In the genomic region with DNA sequence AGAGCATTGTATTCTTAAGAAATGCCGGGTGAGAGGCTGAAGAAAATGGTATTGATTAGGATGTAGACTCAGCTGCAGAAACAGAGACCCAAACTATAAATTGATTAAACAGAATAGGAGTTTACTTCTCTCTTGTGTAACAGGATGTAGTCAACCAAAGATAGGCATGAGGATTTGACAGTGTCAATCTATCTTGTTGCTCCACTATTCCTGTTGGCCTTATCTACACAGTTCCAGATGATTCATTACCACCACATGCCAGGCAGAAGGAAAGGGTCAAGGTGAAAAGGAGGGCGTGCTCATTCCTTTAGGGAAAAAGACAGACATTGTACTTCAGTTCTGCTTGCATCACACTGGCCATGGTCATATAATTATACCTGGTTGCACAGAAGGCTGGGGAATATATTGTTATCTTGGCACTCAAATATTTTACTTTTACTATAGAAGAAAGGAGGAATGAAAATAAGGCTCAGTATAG, we compare ENCODE assay signal across 1 cellular context.
A peak's percentile ranks its signal among the peaks of the same experiment; 100 is the strongest.
TF ChIP-seq lines count a peak whose summit lies in the region.

No MANE protein-coding gene starts in this region.

TF ChIP-seq in K562, 482 proteins besides CTCF, POLR2A, EP300 and RAD21 (continued from another document and continues in another):
- TF ChIP-seq POLR2G (IDR thresholded peaks at IDR 0.05; ENCODE audit: low read depth, low read length) (no peak), HEY1 (CRISPR knock-in tag; IDR thresholded peaks at IDR 0.05; ENCODE audit: borderline replicate concordance) (no peak), MAZ (CRISPR knock-in tag; conservative IDR thresholded peaks at IDR 0.05 in 1 of 2, IDR thresholded peaks at IDR 0.05 in 1 of 2) (peak; percentile 55 to 71; a peak in 3 of 4 replicates), GTF2F1 (IDR thresholded peaks at IDR 0.05; ENCODE audit: low read depth, low read length) (no peak), CBFA2T2 (conservative IDR thresholded peaks at IDR 0.05) (peak; percentile 98), ZNF175 (CRISPR knock-in tag; IDR thresholded peaks at IDR 0.05; ENCODE audit: low read depth) (peak; percentile 93), BRD9 (IDR thresholded peaks at IDR 0.05; ENCODE audit: low read depth, partially characterized antibody) (peak; percentile 96), ESRRB (CRISPR knock-in tag; IDR thresholded peaks at IDR 0.05; ENCODE audit: borderline replicate concordance) (no peak), MYC (IDR thresholded peaks at IDR 0.05; ENCODE audit: low read depth, low read length) (peak; percentile 90), MYC (CRISPR knock-in tag; IDR thresholded peaks at IDR 0.05; ENCODE audit: borderline replicate concordance, low read depth) (no peak), KLF10 (CRISPR knock-in tag; IDR thresholded peaks at IDR 0.05) (no peak), L3MBTL2 (IDR thresholded peaks at IDR 0.05) (peak; percentile 83), BACH1 (tag; IDR thresholded peaks at IDR 0.05) (no peak), SMARCC2 (IDR thresholded peaks at IDR 0.05; ENCODE audit: low read depth) (peak; percentile 99), PYGO2 (tag; IDR thresholded peaks at IDR 0.05) (peak; percentile 94), ZKSCAN8 (CRISPR knock-in tag; IDR thresholded peaks at IDR 0.05) (peak; percentile 79; the same call in 1 of the 2 replicates), ZFPM2 (CRISPR knock-in tag; IDR thresholded peaks at IDR 0.05) (no peak), POLR3A (IDR thresholded peaks at IDR 0.05; ENCODE audit: borderline replicate concordance, extremely low read depth, insufficient read depth, insufficient read length) (no peak), FOXP1 (CRISPR knock-in tag; IDR thresholded peaks at IDR 0.05) (no peak), ZNF785 (CRISPR knock-in tag; IDR thresholded peaks at IDR 0.05) (no peak), ZNF518B (CRISPR knock-in tag; IDR thresholded peaks at IDR 0.05) (no peak), MCM7 (IDR thresholded peaks at IDR 0.05) (no peak), ZNF589 (CRISPR knock-in tag; IDR thresholded peaks at IDR 0.05; ENCODE audit: low read depth) (peak; percentile 88), RBM14 (IDR thresholded peaks at IDR 0.05; ENCODE audit: borderline replicate concordance, insufficient read depth, low read depth, low read length) (no peak), ZNF146 (CRISPR knock-in tag; IDR thresholded peaks at IDR 0.05; ENCODE audit: unreplicated experiment) (no peak), ZNF830 (CRISPR knock-in tag; IDR thresholded peaks at IDR 0.05) (no peak), TFAM (CRISPR knock-in tag; conservative IDR thresholded peaks at IDR 0.05) (no peak), ZBTB17 (CRISPR knock-in tag; IDR thresholded peaks at IDR 0.05) (peak; percentile 82), CREB5 (CRISPR knock-in tag; IDR thresholded peaks at IDR 0.05) (no peak), SRSF7 (optimal IDR thresholded peaks at IDR 0.05; ENCODE audit: low read depth, low read length) (no peak), TOE1 (IDR thresholded peaks at IDR 0.05; ENCODE audit: borderline replicate concordance) (peak; percentile 85), TOE1 (CRISPR knock-in tag; IDR thresholded peaks at IDR 0.05; ENCODE audit: borderline replicate concordance, low read depth) (no peak), BRD4 (IDR thresholded peaks at IDR 0.05) (no peak; the same call in none of the 2 replicates), MAX (CRISPR knock-in tag; IDR thresholded peaks at IDR 0.05) (no peak), LEF1 (IDR thresholded peaks at IDR 0.05) (peak; percentile 99), SAFB (IDR thresholded peaks at IDR 0.05; ENCODE audit: borderline replicate concordance, low read depth, low read length) (no peak), GATAD2A (IDR thresholded peaks at IDR 0.05) (peak; percentile 99), ZNF696 (CRISPR knock-in tag; conservative IDR thresholded peaks at IDR 0.05) (0 out of 2 replicates have a peak, but pooled peaks have one; percentile 35), ZKSCAN3 (CRISPR knock-in tag; IDR thresholded peaks at IDR 0.05) (no peak), ZNF79 (CRISPR knock-in tag; IDR thresholded peaks at IDR 0.05; ENCODE audit: low read depth) (no peak), RBBP5 (IDR thresholded peaks at IDR 0.05; ENCODE audit: borderline replicate concordance, insufficient read depth, low read length, poor library complexity, severe bottlenecking) (no peak), PREB (CRISPR knock-in tag; IDR thresholded peaks at IDR 0.05) (no peak), TBL1XR1 (IDR thresholded peaks at IDR 0.05; ENCODE audit: low read length in 2 of 2) (peak in 1 of 2 experiments; percentile 98; a peak in 2 of 4 replicates), TSC22D4 (tag; IDR thresholded peaks at IDR 0.05) (no peak), ZNF263 (CRISPR knock-in tag; IDR thresholded peaks at IDR 0.05; ENCODE audit: borderline replicate concordance) (no peak), ZNF445 (CRISPR knock-in tag; IDR thresholded peaks at IDR 0.05; ENCODE audit: low read depth) (no peak), PHB (CRISPR knock-in tag; IDR thresholded peaks at IDR 0.05) (no peak), RNF219 (CRISPR knock-in tag; IDR thresholded peaks at IDR 0.05) (no peak), STAT5B (CRISPR knock-in tag; IDR thresholded peaks at IDR 0.05) (no peak), DDX20 (tag; IDR thresholded peaks at IDR 0.05; ENCODE audit: low read depth) (no peak), PBX2 (CRISPR knock-in tag; IDR thresholded peaks at IDR 0.05; ENCODE audit: low read depth) (peak; percentile 94), PBX2 (tag; conservative IDR thresholded peaks at IDR 0.05; ENCODE audit: low read depth) (peak; percentile 100), ZNF668 (CRISPR knock-in tag; IDR thresholded peaks at IDR 0.05) (no peak), GATA2 (CRISPR knock-in tag; IDR thresholded peaks at IDR 0.05) (peak; percentile 95), HLTF (IDR thresholded peaks at IDR 0.05) (peak; percentile 91), ATF7 (IDR thresholded peaks at IDR 0.05) (peak; percentile 81)
- TF ChIP-seq, protein P1, sequence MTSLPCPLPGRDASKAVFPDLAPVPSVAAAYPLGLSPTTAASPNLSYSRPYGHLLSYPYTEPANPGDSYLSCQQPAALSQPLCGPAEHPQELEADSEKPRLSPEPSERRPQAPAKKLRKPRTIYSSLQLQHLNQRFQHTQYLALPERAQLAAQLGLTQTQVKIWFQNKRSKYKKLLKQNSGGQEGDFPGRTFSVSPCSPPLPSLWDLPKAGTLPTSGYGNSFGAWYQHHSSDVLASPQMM (CRISPR knock-in tag; IDR thresholded peaks at IDR 0.05), result no peak
- TF ChIP-seq, protein P2, sequence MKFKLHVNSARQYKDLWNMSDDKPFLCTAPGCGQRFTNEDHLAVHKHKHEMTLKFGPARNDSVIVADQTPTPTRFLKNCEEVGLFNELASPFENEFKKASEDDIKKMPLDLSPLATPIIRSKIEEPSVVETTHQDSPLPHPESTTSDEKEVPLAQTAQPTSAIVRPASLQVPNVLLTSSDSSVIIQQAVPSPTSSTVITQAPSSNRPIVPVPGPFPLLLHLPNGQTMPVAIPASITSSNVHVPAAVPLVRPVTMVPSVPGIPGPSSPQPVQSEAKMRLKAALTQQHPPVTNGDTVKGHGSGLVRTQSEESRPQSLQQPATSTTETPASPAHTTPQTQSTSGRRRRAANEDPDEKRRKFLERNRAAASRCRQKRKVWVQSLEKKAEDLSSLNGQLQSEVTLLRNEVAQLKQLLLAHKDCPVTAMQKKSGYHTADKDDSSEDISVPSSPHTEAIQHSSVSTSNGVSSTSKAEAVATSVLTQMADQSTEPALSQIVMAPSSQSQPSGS (CRISPR knock-in tag; IDR thresholded peaks at IDR 0.05), result no peak
- TF ChIP-seq, protein P3, sequence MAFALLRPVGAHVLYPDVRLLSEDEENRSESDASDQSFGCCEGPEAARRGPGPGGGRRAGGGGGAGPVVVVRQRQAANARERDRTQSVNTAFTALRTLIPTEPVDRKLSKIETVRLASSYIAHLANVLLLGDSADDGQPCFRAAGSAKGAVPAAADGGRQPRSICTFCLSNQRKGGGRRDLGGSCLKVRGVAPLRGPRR (CRISPR knock-in tag; IDR thresholded peaks at IDR 0.05), result no peak
- TF ChIP-seq, protein P4, sequence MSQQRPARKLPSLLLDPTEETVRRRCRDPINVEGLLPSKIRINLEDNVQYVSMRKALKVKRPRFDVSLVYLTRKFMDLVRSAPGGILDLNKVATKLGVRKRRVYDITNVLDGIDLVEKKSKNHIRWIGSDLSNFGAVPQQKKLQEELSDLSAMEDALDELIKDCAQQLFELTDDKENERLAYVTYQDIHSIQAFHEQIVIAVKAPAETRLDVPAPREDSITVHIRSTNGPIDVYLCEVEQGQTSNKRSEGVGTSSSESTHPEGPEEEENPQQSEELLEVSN (IDR thresholded peaks at IDR 0.05; ENCODE audit: borderline replicate concordance in 1 of 2, extremely low read depth in 1 of 2, insufficient read depth in 1 of 2, insufficient read length in 1 of 2, low read depth in 1 of 2, low read length in 1 of 2, poor library complexity in 1 of 2, severe bottlenecking in 1 of 2), result peak in 1 of 2 experiments; percentile 41
